ENCODE assay signal across 22 cellular contexts in genomic region chr12:92756905-92757598, GRCh38. TPM values are rescaled to one million over a fixed set of nuclear protein-coding genes. Genes with fewer than 3 reads are reported as not detected.
A peak's percentile ranks its signal among the peaks of the same experiment; 100 is the strongest.
DNase-seq lines count a peak whose midpoint lies in the region; ATAC-seq and TF ChIP-seq lines count a peak whose summit lies in the region.
"Had no signal": no experiment of that assay in that cellular context is flagged by ENCODE, and none has a peak within 500 bp of the region (broad histone marks: within the 10 kb centered on the region; RNA-seq: fewer than 3 reads in every experiment).

No MANE protein-coding gene starts in this region.

- no peaks in the 10 kb centered on the region for H3K9me1 ChIP-seq in IMR-90 (ENCODE audit: insufficient read depth, low read length)

- TF ChIP-seq POLR2A in IMR-90 (IDR thresholded peaks at IDR 0.05; ENCODE audit: low read depth, low read length): no peak

- ATAC-seq in IMR-90 (ENCODE audit: low read depth) (no peak), esophagus mucosa (peak; percentile 14), HG02610 (IDR thresholded peaks at IDR 0.05; ENCODE audit: unreplicated experiment) (no peak), HG02973 (IDR thresholded peaks at IDR 0.05; ENCODE audit: unreplicated experiment) (no peak)
- ATAC-seq in natural killer cell treated with Interleukin-12 subunit alpha and Interleukin-12 subunit beta and Interleukin-15 and Interleukin-18, amount 100 ng/mL, for 72 hours: peak in 1 of 2 donors; percentile 32
- ATAC-seq: Panc1 had no signal

- CTCF ChIA-PET in IMR-90 (lab: Yijun Ruan, JAX): no interaction called here

- WGBS in IMR-90 (ENCODE audit: extremely low coverage in 2 of 2, insufficient read length in 1 of 2), 2 experiments: 50% methylated on average over 1 of the region's 3 CpGs; no CpG with 5 or more reads in 1 of the 2 experiments

- intact Hi-C loops in IMR-90 (cut with micrococcal nuclease): no loop called here

- H3K27ac Mint-ChIP-seq in natural killer cell treated with Interleukin-12 subunit alpha and Interleukin-12 subunit beta and Interleukin-15 and Interleukin-18, amount 100 ng/mL, for 72 hours: peak overlapping the region; percentile 23 to 35
- H3K27ac Mint-ChIP-seq: CD4-positive, CD25-positive, alpha-beta regulatory T cell; HFFc6; IgD-negative memory B cell had no signal

- H4K8ac ChIP-seq in IMR-90 (ENCODE audit: low read depth in 2 of 2, low read length in 2 of 2): no peak overlapping the region

- H2BK15ac ChIP-seq in IMR-90 (ENCODE audit: low read depth, low read length): no peak overlapping the region

- H3K14ac ChIP-seq in IMR-90 (replicated peaks; ENCODE audit: low read depth, low read length): 0 out of 2 replicates have a peak overlapping the region, but pooled peaks have one; percentile 48

- POLR2A ChIA-PET in IMR-90 (lab: Charles Lee; ENCODE audit: unreplicated experiment): no interaction called here

- H2BK20ac ChIP-seq in IMR-90 (ENCODE audit: low read depth, low read length): no peak overlapping the region

- no TSS peak for BruUV-seq in IMR-90 (replicated peaks; lab: Mats Ljungman, UMichigan)

- no peak overlapping the region for H3K18ac ChIP-seq in IMR-90 (ENCODE audit: low read depth, low read length)

- H3K27me3 ChIP-seq in IMR-90 (ENCODE audit: control insufficient read depth, insufficient read depth, low read length): no peaks in the 10 kb centered on the region

- H2BK5ac ChIP-seq in IMR-90 (ENCODE audit: low read depth, low read length, poor library complexity, severe bottlenecking): no peak overlapping the region

- TF ChIP-seq CTCF in IMR-90 (conservative IDR thresholded peaks at IDR 0.05; ENCODE audit: low read depth, low read length): no peak

- H4K5ac ChIP-seq in IMR-90 (ENCODE audit: low read depth, low read length): no peak overlapping the region

- H3K27ac ChIP-seq in IMR-90 (ENCODE audit: insufficient read depth, low read length): no peak overlapping the region

- DNase-seq in NCI-H1417 (lab: John Stamatoyannopoulos, UW) (peak; percentile 23 to 33 (median 32)), NCI-H1417 treated with DMSO at 0.1 percent for 48 hours (lab: John Stamatoyannopoulos, UW) (no peak), IMR-90 (no peak)
- no peak for DNase-seq in natural killer cell treated with Interleukin-12 subunit alpha and Interleukin-12 subunit beta and Interleukin-15 and Interleukin-18, amount 100 ng/mL, for 72 hours (ENCODE audit: low spot score)
- DNase-seq in activated CD4-positive, alpha-beta T cell treated with anti-CD3 and anti-CD28 coated beads, Interleukin-2, amount 50 U/mL, for 48 hours: no peak
- DNase-seq: 8988T; CD4-positive, CD25-positive, alpha-beta regulatory T cell; COR-L47; DMS 273 treated with DMSO at 0.1 percent for 48 hours; HFFc6; Karpas-422; NCI-H1436 treated with DMSO at 0.1 percent for 48 hours; NCI-H2029 treated with DMSO at 0.1 percent for 48 hours; NCI-H510A; SW 1271 had no signal

- no peak overlapping the region for H2BK120ac ChIP-seq in IMR-90 (ENCODE audit: low read depth, low read length)

- no peak overlapping the region for H4K91ac ChIP-seq in IMR-90 (ENCODE audit: insufficient read depth, low read depth, low read length)

- H2AFZ ChIP-seq in IMR-90 (replicated peaks; ENCODE audit: low read length, poor library complexity): no peak overlapping the region

- H2AK9ac ChIP-seq in IMR-90 (replicated peaks; ENCODE audit: low read depth, low read length, poor library complexity): no peak overlapping the region

- H3K4me2 ChIP-seq in IMR-90 (ENCODE audit: low read depth, low read length): no peak overlapping the region

- no peak overlapping the region for H3K4ac ChIP-seq in IMR-90 (ENCODE audit: low read depth, low read length)

- no peaks in the 10 kb centered on the region for H3K9me3 Mint-ChIP-seq in natural killer cell treated with Interleukin-12 subunit alpha and Interleukin-12 subunit beta and Interleukin-15 and Interleukin-18, amount 100 ng/mL, for 72 hours
- H3K9me3 Mint-ChIP-seq: HFFc6, IgD-negative memory B cell had no signal

- no peak overlapping the region for H3K56ac ChIP-seq in IMR-90 (ENCODE audit: extremely low read depth, insufficient read depth, low read length)

- TF ChIP-seq RAD21 in IMR-90 (IDR thresholded peaks at IDR 0.05; ENCODE audit: low read length): no peak

- H3K36me3 Mint-ChIP-seq in natural killer cell treated with Interleukin-12 subunit alpha and Interleukin-12 subunit beta and Interleukin-15 and Interleukin-18, amount 100 ng/mL, for 72 hours: no peaks in the 10 kb centered on the region
- H3K36me3 Mint-ChIP-seq: CD4-positive, CD25-positive, alpha-beta regulatory T cell had no signal

- H3K27me3 Mint-ChIP-seq in natural killer cell treated with Interleukin-12 subunit alpha and Interleukin-12 subunit beta and Interleukin-15 and Interleukin-18, amount 100 ng/mL, for 72 hours: peaks cover 2 to 6% of the 10 kb centered on the region in 2 donors
- H3K27me3 Mint-ChIP-seq: B cell, IgD-negative memory B cell had no signal

- peaks cover 25 to 26% of the 10 kb centered on the region in 2 donors for H3K4me1 Mint-ChIP-seq in natural killer cell treated with Interleukin-12 subunit alpha and Interleukin-12 subunit beta and Interleukin-15 and Interleukin-18, amount 100 ng/mL, for 72 hours (ENCODE audit: low read depth in 2 of 2)
- H3K4me1 Mint-ChIP-seq: CD4-positive, CD25-positive, alpha-beta regulatory T cell had no signal

- dilution Hi-C loops in IMR-90 (cut with HindIII; ENCODE audit: low sequenced_read_pairs, unreplicated experiment): no loop called here

- in situ Hi-C loops in IMR-90 (cut with MboI; ENCODE audit: low sequenced_read_pairs): no loop called here

- H3K23ac ChIP-seq in IMR-90 (ENCODE audit: low read depth, low read length): no peak overlapping the region

- H3K36me3 ChIP-seq in IMR-90 (ENCODE audit: control insufficient read depth, insufficient read depth, low read length): no peaks in the 10 kb centered on the region

- no peak overlapping the region for H2AK5ac ChIP-seq in IMR-90 (ENCODE audit: low read depth, low read length)

- H3K9ac ChIP-seq in IMR-90 (ENCODE audit: low read depth, low read length): no peak overlapping the region

- H3K79me1 ChIP-seq in IMR-90 (ENCODE audit: low read depth in 1 of 2, low read length in 2 of 2): no peaks in the 10 kb centered on the region

- no peaks in the 10 kb centered on the region for H4K20me1 ChIP-seq in IMR-90 (ENCODE audit: insufficient read depth, low read length)

- no peaks in the 10 kb centered on the region for H3K9me3 ChIP-seq in IMR-90 (ENCODE audit: control insufficient read depth, insufficient read depth, low read length)

- H3K4me3 Mint-ChIP-seq in natural killer cell treated with Interleukin-12 subunit alpha and Interleukin-12 subunit beta and Interleukin-15 and Interleukin-18, amount 100 ng/mL, for 72 hours: peak overlapping the region; percentile 36
- H3K4me3 Mint-ChIP-seq: B cell; CD4-positive, CD25-positive, alpha-beta regulatory T cell; HFFc6 had no signal

- H3K4me3 ChIP-seq in IMR-90 (ENCODE audit: insufficient read depth, low read depth, low read length): no peak overlapping the region

- H3K4me1 ChIP-seq in IMR-90 (ENCODE audit: control insufficient read depth, insufficient read depth, low read length): no peaks in the 10 kb centered on the region; the same call in 1 of the 2 replicates

TF ChIP-seq in IMR-90, 13 proteins besides CTCF, POLR2A, EP300 and RAD21:
- no peak for TF ChIP-seq CHD1 (IDR thresholded peaks at IDR 0.05; ENCODE audit: low read depth, low read length)
- no peak for TF ChIP-seq NFE2L2 (IDR thresholded peaks at IDR 0.05; ENCODE audit: low read depth, low read length)
- no peak for TF ChIP-seq BHLHE40 (IDR thresholded peaks at IDR 0.05; ENCODE audit: low read depth, low read length)
- no peak for TF ChIP-seq CEBPB (IDR thresholded peaks at IDR 0.05; ENCODE audit: low read depth, low read length)
- no peak for TF ChIP-seq ELK1 (IDR thresholded peaks at IDR 0.05; ENCODE audit: borderline replicate concordance, low read depth, low read length)
- TF ChIP-seq RFX5 (IDR thresholded peaks at IDR 0.05; ENCODE audit: low read depth, low read length): no peak
- no peak for TF ChIP-seq USF2 (IDR thresholded peaks at IDR 0.05; ENCODE audit: low read depth, low read length)
- TF ChIP-seq MAFK (IDR thresholded peaks at IDR 0.05; ENCODE audit: low read depth, low read length): no peak
- no peak for TF ChIP-seq FOS (IDR thresholded peaks at IDR 0.05; ENCODE audit: low read depth, low read length)
- TF ChIP-seq SMC3 (IDR thresholded peaks at IDR 0.05; ENCODE audit: low read depth, low read length): no peak
- TF ChIP-seq MAZ (IDR thresholded peaks at IDR 0.05; ENCODE audit: borderline replicate concordance, low read depth, low read length): no peak
- no peak for TF ChIP-seq RCOR1 (IDR thresholded peaks at IDR 0.05; ENCODE audit: insufficient replicate concordance, low read length)

RNA-seq across cellular contexts. Expression of gene PLEKHG7, which starts 54.3 kb away (rescaled TPM):
- under 0.01 TPM in 1 of 2 replicates, not detected in the other for total RNA-seq in IMR-90 (2012; rRNA removed)
- polyA plus RNA-seq in IMR-90 (2012; rRNA removed): not detected in 2 replicates
- polyA plus RNA-seq in IMR-90 (2012; cell fraction: cytosol; rRNA removed): not detected in 2 replicates
- polyA plus RNA-seq in IMR-90 (2012; cell fraction: nucleus; rRNA removed; ENCODE audit: low replicate concordance): 0.05 TPM in 1 of 2 replicates, not detected in the other
- 0.28 TPM for total RNA-seq in esophagus mucosa
- total RNA-seq in natural killer cell treated with Interleukin-12 subunit alpha and Interleukin-12 subunit beta and Interleukin-15 and Interleukin-18, amount 100 ng/mL, for 72 hours: not detected
- total RNA-seq: MCF 10A had no signal

Comparison
In these comparisons a context has a peak if more than half of its experiments do, and no peak if none do; other contexts are left out.
1. DNase-seq: peak in NCI-H1417 (3 of 3); none in NCI-H1417 treated with DMSO at 0.1 percent for 48 hours (single experiment), IMR-90 (single experiment), natural killer cell treated with Interleukin-12 subunit alpha and Interleukin-12 subunit beta and Interleukin-15 and Interleukin-18, amount 100 ng/mL, for 72 hours (single experiment) and activated CD4-positive, alpha-beta T cell treated with anti-CD3 and anti-CD28 coated beads, Interleukin-2, amount 50 U/mL, for 48 hours (0 of 2).